1 cellular context compared by ENCODE assay signal in the genomic region with DNA sequence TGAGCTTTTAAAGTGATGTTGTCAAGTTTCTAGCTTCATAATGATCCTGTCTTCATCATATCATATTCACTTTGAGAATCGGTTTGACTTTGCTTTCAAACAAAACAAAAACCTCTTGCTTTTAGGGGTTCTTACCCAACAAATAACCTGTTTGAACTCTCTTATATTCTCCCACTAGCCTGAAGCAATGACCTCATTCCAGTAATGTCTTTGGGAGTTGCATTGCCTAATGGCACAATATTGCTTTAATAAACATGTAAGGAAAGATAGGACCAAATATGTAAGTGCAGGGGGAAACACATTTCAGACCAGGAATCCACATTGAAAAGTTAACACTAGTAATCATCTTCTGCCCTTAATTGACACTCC.
TF ChIP-seq lines count a peak whose summit lies in the region.

No MANE protein-coding gene starts in this region.

TF ChIP-seq in HepG2, 621 proteins besides CTCF, POLR2A, EP300 and RAD21:
- TF ChIP-seq NR2F6 (IDR thresholded peaks at IDR 0.05) (no peak), NR2F6 (CRISPR knock-in tag; IDR thresholded peaks at IDR 0.05) (no peak), YEATS4 (CRISPR knock-in tag; IDR thresholded peaks at IDR 0.05; ENCODE audit: borderline replicate concordance) (0 out of 2 replicates have a peak, but pooled peaks have one; percentile 34)
